ENCODE assay signal across 1 cellular context in the genomic region with DNA sequence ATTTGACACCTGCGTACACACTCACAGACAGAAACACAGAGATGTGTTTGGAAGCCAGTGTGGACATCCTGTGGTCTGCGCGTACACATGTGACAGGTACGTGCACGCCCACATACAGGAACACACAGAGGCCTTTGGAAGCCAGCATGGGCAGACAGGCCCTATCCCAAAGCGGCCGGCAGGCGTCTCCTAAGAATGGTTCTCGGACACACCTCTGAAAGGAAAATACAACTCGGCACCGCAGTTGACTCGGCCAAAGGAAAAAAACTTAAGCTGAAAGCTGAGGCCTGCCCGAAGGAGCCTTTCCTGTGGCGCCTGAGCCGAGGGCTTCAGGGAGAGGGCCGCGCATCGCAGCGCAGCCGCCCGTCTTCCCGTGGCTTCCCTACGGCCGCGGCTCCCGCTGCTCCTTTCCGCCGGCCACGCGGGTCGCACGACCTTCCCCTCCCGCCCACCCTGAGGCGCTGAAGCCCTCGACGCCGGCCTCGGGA.
TF ChIP-seq lines count a peak whose summit lies in the region.

No MANE protein-coding gene starts in this region.

TF ChIP-seq in H1, 55 proteins besides CTCF, POLR2A, EP300 and RAD21 (continued from another document):
- TF ChIP-seq ATF2 (IDR thresholded peaks at IDR 0.05; ENCODE audit: low read length) (no peak), TAF7 (optimal IDR thresholded peaks at IDR 0.05; ENCODE audit: borderline replicate concordance, low read depth, low read length) (no peak), NANOG (IDR thresholded peaks at IDR 0.05; ENCODE audit: insufficient read depth, low read depth, low read length, poor library complexity, severe bottlenecking) (no peak), SIX5 (IDR thresholded peaks at IDR 0.05; ENCODE audit: low read depth, low read length) (no peak), KDM4A (IDR thresholded peaks at IDR 0.05; ENCODE audit: low read depth, low read length, severe bottlenecking) (no peak), MAFK (IDR thresholded peaks at IDR 0.05; ENCODE audit: low read depth, low read length) (no peak), RBBP5 (IDR thresholded peaks at IDR 0.05; ENCODE audit: borderline replicate concordance, low read depth, low read length) (no peak), RNF2 (IDR thresholded peaks at IDR 0.05; ENCODE audit: borderline replicate concordance, low read depth, low read length, missing control alignments, poor library complexity, severe bottlenecking) (no peak), CTBP2 (IDR thresholded peaks at IDR 0.05; ENCODE audit: borderline replicate concordance, insufficient read depth, insufficient read length, low read length) (no peak), PHF8 (conservative IDR thresholded peaks at IDR 0.05; ENCODE audit: low read depth, low read length) (no peak), SP1 (IDR thresholded peaks at IDR 0.05; ENCODE audit: low read depth, low read length) (no peak), SUZ12 (IDR thresholded peaks at IDR 0.05; ENCODE audit: low read length) (no peak), CBX5 (IDR thresholded peaks at IDR 0.05; ENCODE audit: low read depth, low read length) (no peak), KDM1A (IDR thresholded peaks at IDR 0.05; ENCODE audit: borderline replicate concordance, low read length) (peak; percentile 60; the same call in 1 of the 2 replicates), E2F6 (IDR thresholded peaks at IDR 0.05) (peak; percentile 61), CEBPB (IDR thresholded peaks at IDR 0.05; ENCODE audit: low read depth, low read length) (no peak), JUN (IDR thresholded peaks at IDR 0.05; ENCODE audit: low read depth, low read length) (no peak), FOSL1 (IDR thresholded peaks at IDR 0.05; ENCODE audit: insufficient read depth, low read depth, low read length) (no peak), YY1 (IDR thresholded peaks at IDR 0.05; ENCODE audit: low read depth, low read length) (no peak), SIN3A (conservative IDR thresholded peaks at IDR 0.05 in 1 of 2, IDR thresholded peaks at IDR 0.05 in 1 of 2; ENCODE audit: low read depth in 1 of 2, low read length in 2 of 2) (0 out of 4 replicates have a peak, but pooled peaks of 1 of the 2 experiments have one; percentile 21), EZH2 (IDR thresholded peaks at IDR 0.05; ENCODE audit: low read depth, low read length, severe bottlenecking) (no peak), ZNF274 (IDR thresholded peaks at IDR 0.05; ENCODE audit: borderline replicate concordance, extremely low read depth, low read length) (no peak), BCL11A (IDR thresholded peaks at IDR 0.05; ENCODE audit: low read depth in 2 of 2, low read length in 2 of 2) (no peak), SIRT6 (IDR thresholded peaks at IDR 0.05; ENCODE audit: low read length) (no peak), EGR1 (IDR thresholded peaks at IDR 0.05; ENCODE audit: borderline replicate concordance, low read depth, low read length) (no peak), RXRA (IDR thresholded peaks at IDR 0.05; ENCODE audit: insufficient read depth, low read depth, low read length) (no peak), TEAD4 (IDR thresholded peaks at IDR 0.05; ENCODE audit: low read depth, low read length) (no peak), GTF2F1 (IDR thresholded peaks at IDR 0.05; ENCODE audit: borderline replicate concordance, low read depth, low read length) (no peak)
- TF ChIP-seq, protein P1, sequence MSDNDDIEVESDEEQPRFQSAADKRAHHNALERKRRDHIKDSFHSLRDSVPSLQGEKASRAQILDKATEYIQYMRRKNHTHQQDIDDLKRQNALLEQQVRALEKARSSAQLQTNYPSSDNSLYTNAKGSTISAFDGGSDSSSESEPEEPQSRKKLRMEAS (IDR thresholded peaks at IDR 0.05): peak; percentile 58; the same call in 1 of the 2 replicates
- TF ChIP-seq, protein P2, sequence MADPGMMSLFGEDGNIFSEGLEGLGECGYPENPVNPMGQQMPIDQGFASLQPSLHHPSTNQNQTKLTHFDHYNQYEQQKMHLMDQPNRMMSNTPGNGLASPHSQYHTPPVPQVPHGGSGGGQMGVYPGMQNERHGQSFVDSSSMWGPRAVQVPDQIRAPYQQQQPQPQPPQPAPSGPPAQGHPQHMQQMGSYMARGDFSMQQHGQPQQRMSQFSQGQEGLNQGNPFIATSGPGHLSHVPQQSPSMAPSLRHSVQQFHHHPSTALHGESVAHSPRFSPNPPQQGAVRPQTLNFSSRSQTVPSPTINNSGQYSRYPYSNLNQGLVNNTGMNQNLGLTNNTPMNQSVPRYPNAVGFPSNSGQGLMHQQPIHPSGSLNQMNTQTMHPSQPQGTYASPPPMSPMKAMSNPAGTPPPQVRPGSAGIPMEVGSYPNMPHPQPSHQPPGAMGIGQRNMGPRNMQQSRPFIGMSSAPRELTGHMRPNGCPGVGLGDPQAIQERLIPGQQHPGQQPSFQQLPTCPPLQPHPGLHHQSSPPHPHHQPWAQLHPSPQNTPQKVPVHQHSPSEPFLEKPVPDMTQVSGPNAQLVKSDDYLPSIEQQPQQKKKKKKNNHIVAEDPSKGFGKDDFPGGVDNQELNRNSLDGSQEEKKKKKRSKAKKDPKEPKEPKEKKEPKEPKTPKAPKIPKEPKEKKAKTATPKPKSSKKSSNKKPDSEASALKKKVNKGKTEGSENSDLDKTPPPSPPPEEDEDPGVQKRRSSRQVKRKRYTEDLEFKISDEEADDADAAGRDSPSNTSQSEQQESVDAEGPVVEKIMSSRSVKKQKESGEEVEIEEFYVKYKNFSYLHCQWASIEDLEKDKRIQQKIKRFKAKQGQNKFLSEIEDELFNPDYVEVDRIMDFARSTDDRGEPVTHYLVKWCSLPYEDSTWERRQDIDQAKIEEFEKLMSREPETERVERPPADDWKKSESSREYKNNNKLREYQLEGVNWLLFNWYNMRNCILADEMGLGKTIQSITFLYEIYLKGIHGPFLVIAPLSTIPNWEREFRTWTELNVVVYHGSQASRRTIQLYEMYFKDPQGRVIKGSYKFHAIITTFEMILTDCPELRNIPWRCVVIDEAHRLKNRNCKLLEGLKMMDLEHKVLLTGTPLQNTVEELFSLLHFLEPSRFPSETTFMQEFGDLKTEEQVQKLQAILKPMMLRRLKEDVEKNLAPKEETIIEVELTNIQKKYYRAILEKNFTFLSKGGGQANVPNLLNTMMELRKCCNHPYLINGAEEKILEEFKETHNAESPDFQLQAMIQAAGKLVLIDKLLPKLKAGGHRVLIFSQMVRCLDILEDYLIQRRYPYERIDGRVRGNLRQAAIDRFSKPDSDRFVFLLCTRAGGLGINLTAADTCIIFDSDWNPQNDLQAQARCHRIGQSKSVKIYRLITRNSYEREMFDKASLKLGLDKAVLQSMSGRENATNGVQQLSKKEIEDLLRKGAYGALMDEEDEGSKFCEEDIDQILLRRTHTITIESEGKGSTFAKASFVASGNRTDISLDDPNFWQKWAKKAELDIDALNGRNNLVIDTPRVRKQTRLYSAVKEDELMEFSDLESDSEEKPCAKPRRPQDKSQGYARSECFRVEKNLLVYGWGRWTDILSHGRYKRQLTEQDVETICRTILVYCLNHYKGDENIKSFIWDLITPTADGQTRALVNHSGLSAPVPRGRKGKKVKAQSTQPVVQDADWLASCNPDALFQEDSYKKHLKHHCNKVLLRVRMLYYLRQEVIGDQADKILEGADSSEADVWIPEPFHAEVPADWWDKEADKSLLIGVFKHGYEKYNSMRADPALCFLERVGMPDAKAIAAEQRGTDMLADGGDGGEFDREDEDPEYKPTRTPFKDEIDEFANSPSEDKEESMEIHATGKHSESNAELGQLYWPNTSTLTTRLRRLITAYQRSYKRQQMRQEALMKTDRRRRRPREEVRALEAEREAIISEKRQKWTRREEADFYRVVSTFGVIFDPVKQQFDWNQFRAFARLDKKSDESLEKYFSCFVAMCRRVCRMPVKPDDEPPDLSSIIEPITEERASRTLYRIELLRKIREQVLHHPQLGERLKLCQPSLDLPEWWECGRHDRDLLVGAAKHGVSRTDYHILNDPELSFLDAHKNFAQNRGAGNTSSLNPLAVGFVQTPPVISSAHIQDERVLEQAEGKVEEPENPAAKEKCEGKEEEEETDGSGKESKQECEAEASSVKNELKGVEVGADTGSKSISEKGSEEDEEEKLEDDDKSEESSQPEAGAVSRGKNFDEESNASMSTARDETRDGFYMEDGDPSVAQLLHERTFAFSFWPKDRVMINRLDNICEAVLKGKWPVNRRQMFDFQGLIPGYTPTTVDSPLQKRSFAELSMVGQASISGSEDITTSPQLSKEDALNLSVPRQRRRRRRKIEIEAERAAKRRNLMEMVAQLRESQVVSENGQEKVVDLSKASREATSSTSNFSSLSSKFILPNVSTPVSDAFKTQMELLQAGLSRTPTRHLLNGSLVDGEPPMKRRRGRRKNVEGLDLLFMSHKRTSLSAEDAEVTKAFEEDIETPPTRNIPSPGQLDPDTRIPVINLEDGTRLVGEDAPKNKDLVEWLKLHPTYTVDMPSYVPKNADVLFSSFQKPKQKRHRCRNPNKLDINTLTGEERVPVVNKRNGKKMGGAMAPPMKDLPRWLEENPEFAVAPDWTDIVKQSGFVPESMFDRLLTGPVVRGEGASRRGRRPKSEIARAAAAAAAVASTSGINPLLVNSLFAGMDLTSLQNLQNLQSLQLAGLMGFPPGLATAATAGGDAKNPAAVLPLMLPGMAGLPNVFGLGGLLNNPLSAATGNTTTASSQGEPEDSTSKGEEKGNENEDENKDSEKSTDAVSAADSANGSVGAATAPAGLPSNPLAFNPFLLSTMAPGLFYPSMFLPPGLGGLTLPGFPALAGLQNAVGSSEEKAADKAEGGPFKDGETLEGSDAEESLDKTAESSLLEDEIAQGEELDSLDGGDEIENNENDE (IDR thresholded peaks at IDR 0.05; ENCODE audit: insufficient replicate concordance, low read length): no peak
TF ChIP-seq in H1: peak in this region for 4.
